ENCODE assay signal across 8 cellular contexts in genomic region chr19:50723069-50723468, GRCh38. TPM values are rescaled to one million over a fixed set of nuclear protein-coding genes. Genes with fewer than 3 reads are reported as not detected.
DNase-seq lines count a peak whose midpoint lies in the region; ATAC-seq and TF ChIP-seq lines count a peak whose summit lies in the region.

Gene CLEC11A (plus strand): TSS chr19:50723364. CDS start chr19:50723526, 162 bp downstream.

- H3K4me1 Mint-ChIP-seq in T-helper 17 cell, result peaks cover 13% of the 10 kb centered on the region

- peak within 1 kb of the TSS; percentile 61 for H3K4me3 Mint-ChIP-seq in T-helper 17 cell

- peak; percentile 92 for DNase-seq in GM23248
- DNase-seq in T-helper 17 cell, result no peak
- DNase-seq in fibroblast of the aortic adventitia (ENCODE audit: low read depth), result peak; percentile 79
- DNase-seq in ovary, result peak; percentile 40 to 68 (median 55)
- no peak for DNase-seq in activated CD4-positive, alpha-beta T cell treated with anti-CD3 and anti-CD28 coated beads for 48 hours
- DNase-seq in NK-92 treated with Interleukin-12 subunit alpha and Interleukin-12 subunit beta, amount 100 ng/mL, for 24 hours (lab: John Stamatoyannopoulos, UW), result no peak

- in situ Hi-C loops in GM23248 (cut with MboI), result no loop called here

- peak within 1 kb of the TSS; percentile 87 for H3K9ac ChIP-seq in GM23248

- no peak for TF ChIP-seq POLR2A in ovary (IDR thresholded peaks at IDR 0.05)

- H3K27ac ChIP-seq in GM23248 (peak within 1 kb of the TSS; percentile 78), ovary (peak within 1 kb of the TSS in 1 of 2 donors; percentile 64)

- no peaks in the 10 kb centered on the region for H4K20me1 ChIP-seq in GM23248 (ENCODE audit: insufficient read depth)

- peaks cover 23% of the 10 kb centered on the region for H3K79me2 ChIP-seq in GM23248 (ENCODE audit: insufficient read depth)

- intact Hi-C loops in ovary (cut with DNase I), result loop anchor here in 1 of 4 donors (5.0 to 10.0 kb wide), 2 partner anchors 59 to 358 kb away; partner anchors contain the start of gene NAPSA

- no peaks in the 10 kb centered on the region for H3K27me3 ChIP-seq in GM23248 (replicated peaks; ENCODE audit: insufficient read depth)
- no peaks in the 10 kb centered on the region for H3K27me3 ChIP-seq in ovary

- WGBS in GM23248 (ENCODE audit: low coverage in 1 of 2, low lambda C conversion rate in 2 of 2, missing lambda C conversion rate in 2 of 2), 2 experiments, result 0 to 1% methylated on average over 13 to 15 of the region's 15 CpGs
- 6 to 7% (median 6%) methylated on average over 15 of the region's 15 CpGs for WGBS in ovary, 3 donors

- H3K9me3 ChIP-seq in GM23248 (ENCODE audit: low read depth) (no peaks in the 10 kb centered on the region), T-helper 17 cell (ENCODE audit: control insufficient read depth, low read length, poor library complexity, severe bottlenecking) (no peaks in the 10 kb centered on the region), ovary (no peaks in the 10 kb centered on the region)

- H3K27ac Mint-ChIP-seq in T-helper 17 cell, result no peak within 1 kb of the TSS

- TF ChIP-seq EP300 in ovary (IDR thresholded peaks at IDR 0.05), result no peak

- H3K4me3 ChIP-seq in GM23248 (peak within 1 kb of the TSS; percentile 81), fibroblast of the aortic adventitia (ENCODE audit: low read depth, low read length) (peak within 1 kb of the TSS; percentile 90), ovary (peak within 1 kb of the TSS; percentile 60)

- H3K4me2 ChIP-seq in GM23248 (ENCODE audit: unreplicated experiment), result peak within 1 kb of the TSS; percentile 99

- H3K36me3 ChIP-seq in GM23248 (ENCODE audit: low read depth) (no peaks in the 10 kb centered on the region), ovary (no peaks in the 10 kb centered on the region)

- no peak for ATAC-seq in T-helper 17 cell
- no peak for ATAC-seq in HG03354 (IDR thresholded peaks at IDR 0.05; ENCODE audit: poor library complexity, severe bottlenecking, unreplicated experiment)
- no peak for ATAC-seq in HG02938 (IDR thresholded peaks at IDR 0.05; ENCODE audit: unreplicated experiment)

- H2AFZ ChIP-seq in GM23248, result peak within 1 kb of the TSS; percentile 87

- H3K4me1 ChIP-seq in GM23248 (ENCODE audit: insufficient read depth) (peaks cover 17% of the 10 kb centered on the region; the same call in 1 of the 2 replicates), ovary (ENCODE audit: insufficient read depth) (peaks cover 19% of the 10 kb centered on the region)

- TF ChIP-seq CTCF in fibroblast of the aortic adventitia (IDR thresholded peaks at IDR 0.05; ENCODE audit: insufficient read depth, low read length) (no peak), ovary (IDR thresholded peaks at IDR 0.05) (no peak)

- no peaks in the 10 kb centered on the region for H3K9me2 ChIP-seq in GM23248 (ENCODE audit: insufficient read depth)

- H3K36me3 Mint-ChIP-seq in T-helper 17 cell (ENCODE audit: low read depth), result peaks cover 6% of the 10 kb centered on the region

- H3F3A ChIP-seq in GM23248 (ENCODE audit: insufficient read depth), result peaks cover 6% of the 10 kb centered on the region; the same call in 1 of the 2 replicates

- H3K27me3 Mint-ChIP-seq in T-helper 17 cell, result peaks cover 74% of the 10 kb centered on the region

RNA-seq across cellular contexts. Expression of gene CLEC11A, which starts in this region (rescaled TPM):
- total RNA-seq in GM23248 (2014; rRNA removed; shearing (Covaris generic)), result 145 and 164 TPM in 2 replicates
- polyA plus RNA-seq in GM23248 (2016; fragmentation: Nextera tagmentation; extraction: Ambion mirVana) (122 and 127 TPM in 2 replicates), ovary (10 to 100 TPM in 1 of 2 donors, 1 to 10 TPM in 1; 3.8 to 27.9 TPM)
- total RNA-seq in T-helper 17 cell (under 1 TPM in 1 of 2 donors, not detected in 1; 0.39 TPM), fibroblast of the aortic adventitia (ENCODE audit: low replicate concordance) (21.8 and 71.8 TPM in 2 replicates), ovary (100 to 1,000 TPM in 1 of 7 donors, 10 to 100 TPM in 6; 17.3 to 120 (median 33.8) TPM)

Comparison
In these comparisons a context has a peak if more than half of its experiments do, and no peak if none do; other contexts are left out.
1. RNA of gene CLEC11A (total RNA-seq): 145 to 164 TPM in GM23248, 17.3 to 120 TPM in ovary and 21.8 to 71.8 TPM in fibroblast of the aortic adventitia; 0.39 TPM in T-helper 17 cell; every median in the first group is over 10 times any median in the second.
2. DNase-seq: peak in GM23248 (single experiment), fibroblast of the aortic adventitia (single experiment) and ovary (5 of 5); none in T-helper 17 cell (0 of 3), activated CD4-positive, alpha-beta T cell treated with anti-CD3 and anti-CD28 coated beads for 48 hours (single experiment) and NK-92 treated with Interleukin-12 subunit alpha and Interleukin-12 subunit beta, amount 100 ng/mL, for 24 hours (single experiment).
3. Peak in every context shown above with its lines, with median percentiles within 50 percentile points of each other: H3K4me3 ChIP-seq.